ENCODE assay signal across 8 cellular contexts in genomic region chr2:68441179-68441993, GRCh38. TPM values are rescaled to one million over a fixed set of nuclear protein-coding genes. Genes with fewer than 3 reads are reported as not detected.
DNase-seq lines count a peak whose midpoint lies in the region; ATAC-seq and TF ChIP-seq lines count a peak whose summit lies in the region.

No MANE protein-coding gene starts in this region.

- no peaks in the 10 kb centered on the region for H3K27me3 Mint-ChIP-seq in activated CD8-positive, alpha-beta T cell treated with anti-CD3 and anti-CD28 coated beads for 36 hours
- no peaks in the 10 kb centered on the region for H3K27me3 Mint-ChIP-seq in effector memory CD8-positive, alpha-beta T cell

- H3K27ac Mint-ChIP-seq in activated CD8-positive, alpha-beta T cell treated with anti-CD3 and anti-CD28 coated beads for 36 hours, result peak overlapping the region; percentile 81
- H3K27ac Mint-ChIP-seq in effector memory CD8-positive, alpha-beta T cell, result peak overlapping the region; percentile 96 to 99

- peak; percentile 96 for ATAC-seq in GM21390 (IDR thresholded peaks at IDR 0.05; ENCODE audit: unreplicated experiment)
- peak; percentile 98 for ATAC-seq in activated CD8-positive, alpha-beta T cell treated with anti-CD3 and anti-CD28 coated beads for 36 hours
- peak; percentile 97 for ATAC-seq in effector memory CD8-positive, alpha-beta T cell (replicated peaks)

- CTCF ChIA-PET in activated CD8-positive, alpha-beta T cell treated with anti-CD3 and anti-CD28 coated beads for 36 hours (lab: Charles Lee), result interaction anchor here (0.6 to 5.5 kb wide), 53 partner anchors 9 to 484 kb away, joined by 3 to 41 read pairs (median 5); partner anchors contain the start of genes APLF, CNRIP1, FBXO48 and PLEK

- no peaks in the 10 kb centered on the region for H3K36me3 Mint-ChIP-seq in activated CD8-positive, alpha-beta T cell treated with anti-CD3 and anti-CD28 coated beads for 36 hours (ENCODE audit: low read depth)
- H3K36me3 Mint-ChIP-seq in effector memory CD8-positive, alpha-beta T cell (ENCODE audit: insufficient read depth), result peaks cover 6% of the 10 kb centered on the region

- H3K4me1 Mint-ChIP-seq in activated CD8-positive, alpha-beta T cell treated with anti-CD3 and anti-CD28 coated beads for 36 hours (ENCODE audit: low read depth), result peaks cover 16% of the 10 kb centered on the region
- H3K4me1 Mint-ChIP-seq in effector memory CD8-positive, alpha-beta T cell (ENCODE audit: low read depth in 2 of 2), result peaks cover 24 to 36% of the 10 kb centered on the region in 2 donors

- H3K4me3 Mint-ChIP-seq in activated CD8-positive, alpha-beta T cell treated with anti-CD3 and anti-CD28 coated beads for 36 hours, result no peak overlapping the region
- H3K4me3 Mint-ChIP-seq in effector memory CD8-positive, alpha-beta T cell, result peak overlapping the region; percentile 61 to 82

- peak; percentile 89 for TF ChIP-seq CTCF in activated CD8-positive, alpha-beta T cell treated with anti-CD3 and anti-CD28 coated beads for 36 hours (IDR thresholded peaks at IDR 0.05)

- no peaks in the 10 kb centered on the region for H3K9me3 Mint-ChIP-seq in activated CD8-positive, alpha-beta T cell treated with anti-CD3 and anti-CD28 coated beads for 36 hours
- H3K9me3 Mint-ChIP-seq in effector memory CD8-positive, alpha-beta T cell, result no peaks in the 10 kb centered on the region

- POLR2A ChIA-PET in activated CD8-positive, alpha-beta T cell treated with anti-CD3 and anti-CD28 coated beads for 36 hours (lab: Charles Lee), result interaction anchor here (0.6 to 1.3 kb wide), 4 partner anchors 26 to 265 kb away, joined by 3 to 4 read pairs (median 4); partner anchors contain the start of genes APLF and FBXO48

- intact Hi-C loops in activated CD8-positive, alpha-beta T cell treated with anti-CD3 and anti-CD28 coated beads for 36 hours (cut with micrococcal nuclease), result loop anchor here (1.0 kb wide), 1 partner anchor 79 kb away; no protein-coding TSS in a partner anchor

- in situ Hi-C loops in Caki2 (cut with HindIII; ENCODE audit: low pct_unique_long_range_greater_than_20kb, low sequenced_read_pairs), result no loop called here

- DNase-seq in Caki2 (ENCODE audit: low read depth) (peak; percentile 53), HT1080 (ENCODE audit: low read depth) (peak; percentile 76), NK-92 (lab: John Stamatoyannopoulos, UW; ENCODE audit: unreplicated experiment) (peak; percentile 71), middle frontal gyrus (ENCODE audit: extremely low spot score, low spot score) (peak; percentile 80)
- DNase-seq in activated CD8-positive, alpha-beta T cell treated with anti-CD3 and anti-CD28 coated beads for 36 hours, result peak; percentile 93
- DNase-seq in effector memory CD8-positive, alpha-beta T cell, result peak; percentile 84 to 89 (median 86)
- DNase-seq in stimulated activated CD8-positive, alpha-beta memory T cell treated with anti-CD3 and anti-CD28 coated beads, Interleukin-4, amount 100 ng/mL, for 48 hours, result peak; percentile 88

RNA-seq across cellular contexts. Expression of gene FBXO48, which starts 25.7 kb away (rescaled TPM):
- total RNA-seq in Caki2 (2014; rRNA removed; shearing (Covaris generic); ENCODE audit: low replicate concordance), result 0.44 and 0.52 TPM in 2 replicates
- total RNA-seq in HT1080 (2014; rRNA removed; shearing (Covaris generic)), result 0.63 and 0.73 TPM in 2 replicates
- polyA plus RNA-seq in HT1080 (2015; cell fraction: cytosol; rRNA removed), result 0.80 and 1.1 TPM in 2 replicates
- 1.4 and 1.7 TPM in 2 replicates for polyA plus RNA-seq in HT1080 (2015; cell fraction: nucleus; rRNA removed)
- total RNA-seq in activated CD8-positive, alpha-beta T cell treated with anti-CD3 and anti-CD28 coated beads for 36 hours, result 1 to 10 TPM; 1.3 to 1.4 TPM

RNA-seq across cellular contexts. Expression of gene APLF, which starts 26.0 kb away (rescaled TPM):
- total RNA-seq in Caki2 (2014; rRNA removed; shearing (Covaris generic); ENCODE audit: low replicate concordance), result 2.8 and 6.8 TPM in 2 replicates
- total RNA-seq in HT1080 (2014; rRNA removed; shearing (Covaris generic)), result 0.53 and 0.58 TPM in 2 replicates
- 0.60 and 0.66 TPM in 2 replicates for polyA plus RNA-seq in HT1080 (2015; cell fraction: cytosol; rRNA removed)
- 0.84 and 1.1 TPM in 2 replicates for polyA plus RNA-seq in HT1080 (2015; cell fraction: nucleus; rRNA removed)
- 1 to 10 TPM; 2.9 to 3.5 TPM for total RNA-seq in activated CD8-positive, alpha-beta T cell treated with anti-CD3 and anti-CD28 coated beads for 36 hours

Comparison
In these comparisons a context has a peak if more than half of its experiments do, and no peak if none do; other contexts are left out.
1. Peak in every context shown above with its lines: DNase-seq and ATAC-seq.